ENCODE assay signal across 24 cellular contexts in genomic region chr15:61016087-61016486, GRCh38.
"Had no signal": no experiment of that assay in that cellular context is flagged by ENCODE, and none has a peak within 500 bp of the region (broad histone marks: within the 10 kb centered on the region; RNA-seq: fewer than 3 reads in every experiment).

No MANE protein-coding gene starts in this region.

- ATAC-seq: effector memory CD8-positive, alpha-beta T cell; esophagus mucosa; foreskin keratinocyte; gastrocnemius medialis; gastroesophageal sphincter; heart left ventricle; heart right ventricle had no signal

- H3K9me3 ChIP-seq: colonic mucosa, esophagus muscularis mucosa, esophagus squamous epithelium, gastrocnemius medialis, gastroesophageal sphincter, heart left ventricle, heart right ventricle had no signal

- H3K4me3 ChIP-seq: colonic mucosa, coronary artery, dorsolateral prefrontal cortex, esophagus muscularis mucosa, esophagus squamous epithelium, gastrocnemius medialis, gastroesophageal sphincter, heart left ventricle, heart right ventricle had no signal

- H3K4me1 ChIP-seq: colonic mucosa, esophagus muscularis mucosa, esophagus squamous epithelium, foreskin keratinocyte, gastroesophageal sphincter had no signal

- DNase-seq: colonic mucosa; cortex of kidney; dermis blood vessel endothelial cell; dorsolateral prefrontal cortex; effector CD4-positive, alpha-beta T cell; effector CD8-positive, alpha-beta T cell; effector memory CD4-positive, alpha-beta T cell; effector memory CD8-positive, alpha-beta T cell; endodermal cell; erythroblast; esophagus squamous epithelium; foreskin fibroblast; foreskin keratinocyte; foreskin melanocyte; gastrocnemius medialis; glutamatergic neuron; head of caudate nucleus; heart left ventricle; heart right ventricle had no signal

- H3K36me3 ChIP-seq: colonic mucosa, esophagus muscularis mucosa, esophagus squamous epithelium, gastrocnemius medialis, gastroesophageal sphincter, heart left ventricle, heart right ventricle had no signal

- H3K27me3 ChIP-seq: colonic mucosa, dorsolateral prefrontal cortex, esophagus muscularis mucosa, esophagus squamous epithelium, gastrocnemius medialis, gastroesophageal sphincter, heart left ventricle, heart right ventricle had no signal

- H3K27ac ChIP-seq: colonic mucosa, coronary artery, dorsolateral prefrontal cortex, epithelial cell of prostate, esophagus muscularis mucosa, esophagus squamous epithelium, foreskin keratinocyte, gastrocnemius medialis, gastroesophageal sphincter, heart left ventricle, heart right ventricle had no signal
